ENCODE assay signal across 2 cellular contexts in genomic region chr22:45207981-45208664, GRCh38.
TF ChIP-seq lines count a peak whose summit lies in the region.

No MANE protein-coding gene starts in this region.

TF ChIP-seq in IMR-90, 13 proteins besides CTCF, POLR2A, EP300 and RAD21 (continued from another document):
- no peak for TF ChIP-seq ELK1 (IDR thresholded peaks at IDR 0.05; ENCODE audit: borderline replicate concordance, low read depth, low read length)
- no peak for TF ChIP-seq MAFK (IDR thresholded peaks at IDR 0.05; ENCODE audit: low read depth, low read length)
- no peak for TF ChIP-seq RCOR1 (IDR thresholded peaks at IDR 0.05; ENCODE audit: insufficient replicate concordance, low read length)
- peak; percentile 66; the same call in 1 of the 2 replicates for TF ChIP-seq FOS (IDR thresholded peaks at IDR 0.05; ENCODE audit: low read depth, low read length)
- no peak for TF ChIP-seq CHD1 (IDR thresholded peaks at IDR 0.05; ENCODE audit: low read depth, low read length)
- TF ChIP-seq MXI1 (IDR thresholded peaks at IDR 0.05; ENCODE audit: borderline replicate concordance, low read depth, low read length): peak; percentile 20; the same call in 1 of the 2 replicates
- no peak for TF ChIP-seq USF2 (IDR thresholded peaks at IDR 0.05; ENCODE audit: low read depth, low read length)

TF ChIP-seq in neural cell, 6 proteins besides CTCF, POLR2A, EP300 and RAD21 (continued from another document):
- TF ChIP-seq REST (IDR thresholded peaks at IDR 0.05; ENCODE audit: borderline replicate concordance): no peak
